17 cellular contexts compared by ENCODE assay signal in genomic region chr2:175854149-175854548, GRCh38.
DNase-seq lines count a peak whose midpoint lies in the region; ATAC-seq and TF ChIP-seq lines count a peak whose summit lies in the region.
"Had no signal": no experiment of that assay in that cellular context is flagged by ENCODE, and none has a peak within 500 bp of the region (broad histone marks: within the 10 kb centered on the region; RNA-seq: fewer than 3 reads in every experiment).

No MANE protein-coding gene starts in this region.

- no peaks in the 10 kb centered on the region; the same call in 1 of the 2 replicates for H3K36me3 ChIP-seq in MM.1S (replicated peaks; ENCODE audit: insufficient read depth, low read length)
- H3K36me3 ChIP-seq in right lobe of liver: no peaks in the 10 kb centered on the region
- H3K36me3 ChIP-seq: spleen, thoracic aorta had no signal

- H3F3A ChIP-seq in MM.1S (ENCODE audit: insufficient read depth, low read length): no peaks in the 10 kb centered on the region

- H3K79me2 ChIP-seq in MM.1S (ENCODE audit: low read length): no peaks in the 10 kb centered on the region

- TF ChIP-seq CTCF in NB4 (IDR thresholded peaks at IDR 0.05; ENCODE audit: low read depth, low read length) (no peak), MM.1S (IDR thresholded peaks at IDR 0.05; ENCODE audit: low read length) (no peak), right lobe of liver (IDR thresholded peaks at IDR 0.05) (no peak)

- H3K27me3 ChIP-seq in MM.1S (replicated peaks; ENCODE audit: insufficient read depth, low read length): no peaks in the 10 kb centered on the region
- no peaks in the 10 kb centered on the region for H3K27me3 ChIP-seq in right lobe of liver
- H3K27me3 ChIP-seq: spleen had no signal

- intact Hi-C loops in right lobe of liver (cut with DNase I): no loop called here

- H3K9me2 ChIP-seq in MM.1S (replicated peaks; ENCODE audit: insufficient read depth, low read length): no peaks in the 10 kb centered on the region

- no peak for ATAC-seq in right lobe of liver
- ATAC-seq: naive thymus-derived CD4-positive, alpha-beta T cell; Right ventricle myocardium inferior had no signal

- H3K4me1 ChIP-seq in MM.1S (ENCODE audit: low read length): no peaks in the 10 kb centered on the region
- no peaks in the 10 kb centered on the region for H3K4me1 ChIP-seq in right lobe of liver
- H3K4me1 ChIP-seq: spleen had no signal

- no peak overlapping the region for H3K9ac ChIP-seq in MM.1S (ENCODE audit: low read length)

- DNase-seq in NB4 (ENCODE audit: low read depth) (peak; percentile 5), NCI-H1694 treated with DMSO at 0.1 percent for 48 hours (lab: John Stamatoyannopoulos, UW) (peak; percentile 57), OCI-M1 (lab: John Stamatoyannopoulos, UW) (peak; percentile 6), retina (peak; percentile 54), MM.1S (no peak), right lobe of liver (no peak)
- no peak for DNase-seq in activated naive CD4-positive, alpha-beta T cell treated with Interleukin-2 at 50 U/mL for 16 hours
- DNase-seq: activated CD4-positive, CD25-positive, alpha-beta regulatory T cell treated with anti-CD3 and anti-CD28 coated beads, Interleukin-2, amount 50 U/mL, for 72 hours; central memory CD4-positive, alpha-beta T cell; H9; immature natural killer cell; naive thymus-derived CD4-positive, alpha-beta T cell; NCI-H187 treated with DMSO at 0.1 percent for 48 hours; spleen had no signal

- no peak overlapping the region for H3K4me2 ChIP-seq in MM.1S (ENCODE audit: low read depth, low read length)

- TF ChIP-seq POLR2A in NB4 (IDR thresholded peaks at IDR 0.05; ENCODE audit: extremely low read depth, insufficient read length) (no peak), right lobe of liver (IDR thresholded peaks at IDR 0.05) (no peak)

- H4K20me1 ChIP-seq in MM.1S (ENCODE audit: insufficient read depth, low read length): no peaks in the 10 kb centered on the region

- no peak overlapping the region for H3K27ac ChIP-seq in MM.1S (ENCODE audit: low read length)
- H3K27ac ChIP-seq in right lobe of liver: no peak overlapping the region
- H3K27ac ChIP-seq: spleen, thoracic aorta had no signal

- H3K9me3 ChIP-seq in MM.1S (replicated peaks; ENCODE audit: insufficient read depth, low read length) (no peaks in the 10 kb centered on the region), right lobe of liver (no peaks in the 10 kb centered on the region)
- H3K9me3 ChIP-seq: spleen, thoracic aorta had no signal

- no peak overlapping the region for H2AFZ ChIP-seq in MM.1S (ENCODE audit: low read length)

- WGBS in right lobe of liver (ENCODE audit: insufficient coverage, low coverage, low lambda C conversion rate, missing lambda C conversion rate): 53% methylated on average over 3 of the region's 3 CpGs

- H3K4me3 ChIP-seq in NB4 (ENCODE audit: low read depth, low read length) (no peak overlapping the region), MM.1S (ENCODE audit: low read length) (no peak overlapping the region), right lobe of liver (no peak overlapping the region)
- H3K4me3 ChIP-seq: lung, spleen, thoracic aorta had no signal

Comparison
In these comparisons a context has a peak if more than half of its experiments do, and no peak if none do; other contexts are left out.
1. DNase-seq: peak in NB4 (single experiment), NCI-H1694 treated with DMSO at 0.1 percent for 48 hours (single experiment), OCI-M1 (single experiment) and retina (single experiment); none in MM.1S (single experiment), activated naive CD4-positive, alpha-beta T cell treated with Interleukin-2 at 50 U/mL for 16 hours (single experiment) and right lobe of liver (0 of 3).